Comparison of ENCODE assay signal across 29 cellular contexts in the genomic region with DNA sequence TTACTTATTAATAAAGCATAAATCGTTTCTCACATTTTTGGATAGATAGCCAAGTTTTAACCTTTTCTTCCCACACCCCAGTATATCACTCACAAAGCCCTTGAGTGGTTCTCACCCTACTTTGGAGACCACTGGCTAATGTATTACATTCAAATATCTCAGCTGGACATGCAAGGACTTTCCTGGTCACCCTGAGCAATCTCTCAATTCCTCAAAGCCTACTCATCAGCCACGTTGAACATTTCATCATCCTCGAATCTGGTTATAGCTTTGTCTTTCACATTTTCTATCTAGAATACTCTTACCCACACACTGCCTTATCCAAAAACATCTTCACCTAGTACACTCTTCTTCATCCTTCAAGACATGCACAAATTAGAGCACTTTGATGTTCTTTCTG.
A peak's percentile ranks its signal among the peaks of the same experiment; 100 is the strongest.
DNase-seq lines count a peak whose midpoint lies in the region; ATAC-seq and TF ChIP-seq lines count a peak whose summit lies in the region.
"Had no signal": no experiment of that assay in that cellular context is flagged by ENCODE, and none has a peak within 500 bp of the region (broad histone marks: within the 10 kb centered on the region; RNA-seq: fewer than 3 reads in every experiment).

No MANE protein-coding gene starts in this region.

- TF ChIP-seq CTCF in nephron progenitor cell (IDR thresholded peaks at IDR 0.05), result no peak
- no peak for TF ChIP-seq CTCF in dorsolateral prefrontal cortex (IDR thresholded peaks at IDR 0.05 in 54 of 56, conservative IDR thresholded peaks at IDR 0.05 in 2 of 56; ENCODE audit: low read depth in 1 of 56, partially characterized antibody in 56 of 56)

- H3K27ac ChIP-seq in dorsolateral prefrontal cortex, result no peak overlapping the region
- H3K27ac ChIP-seq: adrenal gland, colonic mucosa, left lung, neural progenitor cell, parathyroid adenoma, thyroid gland, uterus had no signal

- H3K27me3 ChIP-seq in dorsolateral prefrontal cortex, result no peaks in the 10 kb centered on the region
- H3K27me3 ChIP-seq: adrenal gland, colonic mucosa, thyroid gland, uterus had no signal

- H3K4me3 Mint-ChIP-seq in nephron progenitor cell, result no peak overlapping the region
- H3K4me3 Mint-ChIP-seq: activated CD4-positive, alpha-beta memory T cell treated with anti-CD3 and anti-CD28 coated beads for 36 hours; activated T-cell treated with anti-CD3 and anti-CD28 coated beads, Interleukin-2, amount 50 U/mL, for 72 hours; CD4-positive, alpha-beta T cell; neural progenitor cell had no signal

- H3K9me3 Mint-ChIP-seq in nephron progenitor cell, result peaks cover 6% of the 10 kb centered on the region
- H3K9me3 Mint-ChIP-seq: activated CD4-positive, alpha-beta memory T cell treated with anti-CD3 and anti-CD28 coated beads for 36 hours; activated T-cell treated with anti-CD3 and anti-CD28 coated beads, Interleukin-2, amount 50 U/mL, for 72 hours; CD4-positive, alpha-beta T cell; neural progenitor cell had no signal

- no peak overlapping the region for H3K4me3 ChIP-seq in dorsolateral prefrontal cortex
- H3K4me3 ChIP-seq: adrenal gland, colonic mucosa, left lung, neural progenitor cell, thyroid gland, uterus had no signal

- no peak for ATAC-seq in GM21515 (IDR thresholded peaks at IDR 0.05; ENCODE audit: unreplicated experiment)
- ATAC-seq: activated CD4-positive, CD25-positive, alpha-beta regulatory T cell treated with anti-CD3 and anti-CD28 coated beads, Interleukin-2, amount 50 U/mL, for 24 hours; activated T-cell treated with anti-CD3 and anti-CD28 coated beads, Interleukin-2, amount 50 U/mL, for 72 hours; left lung; right cardiac atrium had no signal

- DNase-seq in ELR (ENCODE audit: low read depth) (peak; percentile 64), amniotic epithelial cell (ENCODE audit: low read depth) (peak; percentile 86), fibroblast of peridontal ligament (ENCODE audit: extremely low read depth) (peak; percentile 31), renal cortical epithelial cell (ENCODE audit: low read depth) (peak; percentile 85), nephron progenitor cell (no peak), SKM-1 (lab: John Stamatoyannopoulos, UW; ENCODE audit: unreplicated experiment) (no peak), dorsolateral prefrontal cortex (no peak)
- DNase-seq: activated CD4-positive, alpha-beta memory T cell treated with anti-CD3 and anti-CD28 coated beads for 36 hours; activated naive CD4-positive, alpha-beta T cell; activated T-cell treated with anti-CD3 and anti-CD28 coated beads, Interleukin-2, amount 50 U/mL, for 72 hours; adrenal gland; CD4-positive, alpha-beta T cell; colonic mucosa; effector memory CD4-positive, alpha-beta T cell; KBM-7; left lung; mesendoderm; NCI-H2029 treated with DMSO at 0.1 percent for 48 hours; NCI-H524 treated with DMSO at 0.1 percent for 48 hours; right cardiac atrium; SK-N-SH; stimulated activated CD4-positive, alpha-beta T cell treated with anti-CD3 and anti-CD28 coated beads, Interleukin-4, amount 100 ng/mL, for 1 hour; T-helper 2 cell; thyroid gland; uterus had no signal

- H3K27me3 Mint-ChIP-seq in nephron progenitor cell (ENCODE audit: low read depth, poor library complexity), result peaks cover 50% of the 10 kb centered on the region

- no peak overlapping the region for H3K27ac Mint-ChIP-seq in nephron progenitor cell
- H3K27ac Mint-ChIP-seq: activated CD4-positive, alpha-beta memory T cell treated with anti-CD3 and anti-CD28 coated beads for 36 hours; activated T-cell treated with anti-CD3 and anti-CD28 coated beads, Interleukin-2, amount 50 U/mL, for 72 hours; CD4-positive, alpha-beta T cell; neural progenitor cell had no signal

- H3K4me1 Mint-ChIP-seq in nephron progenitor cell, result no peaks in the 10 kb centered on the region
- H3K4me1 Mint-ChIP-seq: neural progenitor cell had no signal

- intact Hi-C loops in dorsolateral prefrontal cortex (cut with DNase I), result loop anchor here in 1 of 2 donors (10.0 kb wide), 1 partner anchor 65 kb away; no protein-coding TSS in a partner anchor

- no peaks in the 10 kb centered on the region for H3K36me3 Mint-ChIP-seq in nephron progenitor cell (ENCODE audit: low read depth)
- H3K36me3 Mint-ChIP-seq: activated CD4-positive, alpha-beta memory T cell treated with anti-CD3 and anti-CD28 coated beads for 36 hours; neural progenitor cell had no signal

Comparison
In these comparisons a context has a peak if more than half of its experiments do, and no peak if none do; other contexts are left out.
1. DNase-seq: peak in ELR (single experiment), amniotic epithelial cell (single experiment), fibroblast of peridontal ligament (single experiment) and renal cortical epithelial cell (single experiment); none in nephron progenitor cell (single experiment), SKM-1 (single experiment) and dorsolateral prefrontal cortex (0 of 10).